ENCODE assay signal across 29 cellular contexts in genomic region chr4:127968565-127968964, GRCh38. TPM values are rescaled to one million over a fixed set of nuclear protein-coding genes. Genes with fewer than 3 reads are reported as not detected.
DNase-seq lines count a peak whose midpoint lies in the region; ATAC-seq, FAIRE-seq and TF ChIP-seq lines count a peak whose summit lies in the region.
"Had no signal": no experiment of that assay in that cellular context is flagged by ENCODE, and none has a peak within 500 bp of the region (broad histone marks: within the 10 kb centered on the region; RNA-seq: fewer than 3 reads in every experiment).

No MANE protein-coding gene starts in this region.

- FAIRE-seq in GM12891 (lab: Jason Lieb, UNC), result no peak
- FAIRE-seq: GM19239 had no signal

- intact Hi-C loops in left ventricle myocardium inferior (cut with micrococcal nuclease), result no loop called here

- H3K36me3 Mint-ChIP-seq in stimulated activated naive CD8-positive, alpha-beta T cell treated with anti-CD3 and anti-CD28 coated beads, Interleukin-15, Interleukin-2, amounts not matched to agents 100 ng/mL and 50 ng/mL, for 24 hours (ENCODE audit: low read depth), result peaks cover 20% of the 10 kb centered on the region
- H3K36me3 Mint-ChIP-seq in mesothelial cell of epicardium, result no peaks in the 10 kb centered on the region

- peaks cover 26% of the 10 kb centered on the region for H3K4me1 Mint-ChIP-seq in stimulated activated naive CD8-positive, alpha-beta T cell treated with anti-CD3 and anti-CD28 coated beads, Interleukin-15, Interleukin-2, amounts not matched to agents 100 ng/mL and 50 ng/mL, for 24 hours (ENCODE audit: low read depth)
- peaks cover 22% of the 10 kb centered on the region for H3K4me1 Mint-ChIP-seq in stimulated activated naive CD8-positive, alpha-beta T cell treated with anti-CD3 and anti-CD28 coated beads, Interleukin-15, amount 100 ng/mL, for 72 hours
- H3K4me1 Mint-ChIP-seq in mesothelial cell of epicardium, result peaks cover 8% of the 10 kb centered on the region

- ATAC-seq in stimulated activated naive CD8-positive, alpha-beta T cell treated with anti-CD3 and anti-CD28 coated beads, Interleukin-15, amount 100 ng/mL, for 72 hours, result no peak
- ATAC-seq: CD8-positive, alpha-beta T cell; HCT116; left lobe of liver; naive thymus-derived CD8-positive, alpha-beta T cell had no signal

- TF ChIP-seq CTCF in left ventricle myocardium inferior (IDR thresholded peaks at IDR 0.05; ENCODE audit: borderline replicate concordance) (no peak), mesothelial cell of epicardium (IDR thresholded peaks at IDR 0.05; ENCODE audit: unreplicated experiment) (no peak)

- H3K4me3 Mint-ChIP-seq in stimulated activated naive CD8-positive, alpha-beta T cell treated with anti-CD3 and anti-CD28 coated beads, Interleukin-15, Interleukin-2, amounts not matched to agents 100 ng/mL and 50 ng/mL, for 24 hours, result no peak overlapping the region
- peak overlapping the region in 1 of 2 donors; percentile 29 for H3K4me3 Mint-ChIP-seq in stimulated activated naive CD8-positive, alpha-beta T cell treated with anti-CD3 and anti-CD28 coated beads, Interleukin-15, amount 100 ng/mL, for 72 hours
- H3K4me3 Mint-ChIP-seq in mesothelial cell of epicardium, result no peak overlapping the region
- H3K4me3 Mint-ChIP-seq: activated B cell treated with CpG ODN at 0.5 μM for 24 hours; CD8-positive, alpha-beta T cell had no signal

- peaks cover 5% of the 10 kb centered on the region for H3K36me3 ChIP-seq in left ventricle myocardium inferior
- H3K36me3 ChIP-seq: thyroid gland had no signal

- TF ChIP-seq POLR2A in GM12891 (IDR thresholded peaks at IDR 0.05; ENCODE audit: low read depth, low read length), result no peak

- H3K9me3 Mint-ChIP-seq in stimulated activated naive CD8-positive, alpha-beta T cell treated with anti-CD3 and anti-CD28 coated beads, Interleukin-15, Interleukin-2, amounts not matched to agents 100 ng/mL and 50 ng/mL, for 24 hours, result no peaks in the 10 kb centered on the region
- H3K9me3 Mint-ChIP-seq in stimulated activated naive CD8-positive, alpha-beta T cell treated with anti-CD3 and anti-CD28 coated beads, Interleukin-15, amount 100 ng/mL, for 72 hours, result no peaks in the 10 kb centered on the region
- no peaks in the 10 kb centered on the region for H3K9me3 Mint-ChIP-seq in mesothelial cell of epicardium
- H3K9me3 Mint-ChIP-seq: activated B cell treated with CpG ODN at 0.5 μM for 24 hours; CD8-positive, alpha-beta T cell; naive thymus-derived CD8-positive, alpha-beta T cell had no signal

- DNase-seq in NCI-H1105 treated with DMSO at 0.1 percent for 48 hours (lab: John Stamatoyannopoulos, UW) (peak; percentile 2), NCI-H1105 (lab: John Stamatoyannopoulos, UW) (no peak), left ventricle myocardium inferior (no peak), NCI-H774 (lab: John Stamatoyannopoulos, UW) (no peak), mesothelial cell of epicardium (ENCODE audit: low spot score in 2 of 2, unreplicated experiment in 2 of 2) (no peak), GM12891 (ENCODE audit: insufficient read length, low spot score) (no peak)
- DNase-seq in stimulated activated naive CD8-positive, alpha-beta T cell treated with anti-CD3 and anti-CD28 coated beads, Interleukin-15, amount 100 ng/mL, for 72 hours, result no peak
- DNase-seq: activated B cell treated with CpG ODN at 0.5 μM for 24 hours; activated CD4-positive, alpha-beta T cell treated with anti-CD3 and anti-CD28 coated beads, Interleukin-2, amount 50 U/mL, for 4 hours; activated gamma-delta T cell treated with Interleukin-2 at 50 U/mL for 16 hours; activated T-cell treated with anti-CD3 and anti-CD28 coated beads for 4 hours; CD8-positive, alpha-beta T cell; DMS 273 treated with DMSO at 0.1 percent for 48 hours; effector memory CD4-positive, alpha-beta T cell; foreskin fibroblast; midbrain; naive thymus-derived CD8-positive, alpha-beta T cell; NCI-H1092 treated with DMSO at 0.1 percent for 48 hours; NCI-H2107; SK-N-SH; stimulated activated CD4-positive, alpha-beta T cell treated with anti-CD3 and anti-CD28 coated beads, Interleukin-12 subunit alpha, Interleukin-12 subunit beta, amount 100 ng/mL, for 4 hours; stimulated activated CD4-positive, alpha-beta T cell treated with anti-CD3 and anti-CD28 coated beads, Interleukin-4, amount 100 ng/mL, for 4 hours; stimulated activated naive CD4-positive, alpha-beta T cell treated with Interleukin-2 at 50 U/mL for 16 hours; thyroid gland had no signal

- peaks cover 78% of the 10 kb centered on the region for H3K4me1 ChIP-seq in left ventricle myocardium inferior

- no peaks in the 10 kb centered on the region for H3K27me3 Mint-ChIP-seq in stimulated activated naive CD8-positive, alpha-beta T cell treated with anti-CD3 and anti-CD28 coated beads, Interleukin-15, Interleukin-2, amounts not matched to agents 100 ng/mL and 50 ng/mL, for 24 hours
- no peaks in the 10 kb centered on the region for H3K27me3 Mint-ChIP-seq in stimulated activated naive CD8-positive, alpha-beta T cell treated with anti-CD3 and anti-CD28 coated beads, Interleukin-15, amount 100 ng/mL, for 72 hours
- H3K27me3 Mint-ChIP-seq in mesothelial cell of epicardium (ENCODE audit: low read depth), result no peaks in the 10 kb centered on the region
- H3K27me3 Mint-ChIP-seq: activated B cell treated with CpG ODN at 0.5 μM for 24 hours; naive thymus-derived CD8-positive, alpha-beta T cell had no signal

- peak overlapping the region; percentile 2 for H3K27ac Mint-ChIP-seq in stimulated activated naive CD8-positive, alpha-beta T cell treated with anti-CD3 and anti-CD28 coated beads, Interleukin-15, Interleukin-2, amounts not matched to agents 100 ng/mL and 50 ng/mL, for 24 hours
- H3K27ac Mint-ChIP-seq in stimulated activated naive CD8-positive, alpha-beta T cell treated with anti-CD3 and anti-CD28 coated beads, Interleukin-15, amount 100 ng/mL, for 72 hours, result no peak overlapping the region
- no peak overlapping the region for H3K27ac Mint-ChIP-seq in mesothelial cell of epicardium
- H3K27ac Mint-ChIP-seq: activated B cell treated with CpG ODN at 0.5 μM for 24 hours; CD8-positive, alpha-beta T cell had no signal

- H3K9me3 ChIP-seq in left ventricle myocardium inferior (replicated peaks), result no peaks in the 10 kb centered on the region
- H3K9me3 ChIP-seq: SK-N-SH, thyroid gland had no signal

- no peak overlapping the region for H3K27ac ChIP-seq in left ventricle myocardium inferior (replicated peaks)
- H3K27ac ChIP-seq: 22Rv1, thyroid gland had no signal

- H3K27me3 ChIP-seq in left ventricle myocardium inferior (ENCODE audit: low read depth), result no peaks in the 10 kb centered on the region
- H3K27me3 ChIP-seq: thyroid gland had no signal

- H3K4me3 ChIP-seq in left ventricle myocardium inferior, result peak overlapping the region; percentile 7
- H3K4me3 ChIP-seq: thyroid gland had no signal

TF ChIP-seq in GM12891, 5 proteins besides CTCF, POLR2A, EP300 and RAD21:
- no peak for TF ChIP-seq POLR2AphosphoS5 (IDR thresholded peaks at IDR 0.05; ENCODE audit: low read depth, low read length)
- no peak for TF ChIP-seq SPI1 (IDR thresholded peaks at IDR 0.05; ENCODE audit: low read depth, low read length)
- no peak for TF ChIP-seq POU2F2 (IDR thresholded peaks at IDR 0.05; ENCODE audit: low read depth, low read length)
- no peak for TF ChIP-seq PAX5 (IDR thresholded peaks at IDR 0.05; ENCODE audit: insufficient read depth, low read length, severe bottlenecking)
- no peak for TF ChIP-seq TAF1 (IDR thresholded peaks at IDR 0.05; ENCODE audit: low read depth, low read length)

RNA-seq across cellular contexts. Expression of gene ABHD18, which starts 3.4 kb away (rescaled TPM):
- total RNA-seq in left ventricle myocardium inferior (30.4 TPM), mesothelial cell of epicardium (15.0 to 17.7 TPM (median 16.3 TPM) in 3 replicates)
- 4.9 TPM for polyA plus RNA-seq in GM12891 (2012; ENCODE audit: low read depth, missing spikeins)

RNA-seq across cellular contexts. Expression of gene MFSD8, which starts 3.6 kb away (rescaled TPM):
- 12.3 TPM for total RNA-seq in left ventricle myocardium inferior
- 29.6 to 33.9 TPM (median 29.9 TPM) in 3 replicates for total RNA-seq in mesothelial cell of epicardium
- polyA plus RNA-seq in GM12891 (2012; ENCODE audit: low read depth, missing spikeins), result 6.1 TPM
